ENCODE assay signal across 8 cellular contexts in the genomic region with DNA sequence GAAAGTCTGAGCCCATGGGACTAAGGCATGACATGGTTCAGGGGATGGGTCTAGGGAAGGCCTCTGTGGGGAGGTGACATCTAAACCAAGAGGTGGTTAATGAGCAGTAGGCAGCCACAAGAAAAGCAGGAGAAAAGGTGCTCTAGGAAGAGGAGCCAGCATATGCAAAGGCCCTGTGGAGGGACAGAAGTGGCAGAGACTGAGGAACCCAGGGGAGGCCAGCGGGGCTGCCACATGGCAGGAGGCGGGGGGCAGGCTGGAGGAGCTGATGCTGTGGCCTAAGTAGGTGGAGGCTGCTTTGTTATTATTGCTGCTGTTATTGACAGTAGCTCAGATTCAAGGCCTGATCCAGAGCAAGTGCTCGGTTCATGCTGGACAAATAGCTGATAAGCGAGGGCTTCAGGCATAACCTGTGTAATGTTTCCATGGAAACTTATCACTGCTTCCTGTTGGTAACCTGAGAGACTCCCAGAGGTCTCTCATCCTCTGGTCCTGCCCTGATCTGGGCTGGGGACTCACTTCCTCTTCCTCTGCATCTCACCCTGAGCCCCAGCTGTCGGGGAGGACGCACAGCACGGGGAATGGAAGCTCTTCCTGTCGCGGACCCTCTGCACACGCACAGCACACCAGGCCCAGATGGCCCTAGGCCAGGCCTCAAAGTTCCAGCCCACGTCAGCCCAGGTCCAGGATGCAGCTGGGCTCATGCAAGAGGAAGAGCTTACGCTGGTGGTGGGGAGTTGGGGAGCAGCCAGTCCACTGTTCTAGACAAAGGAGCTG.
DNase-seq lines count a peak whose midpoint lies in the region; ATAC-seq lines count a peak whose summit lies in the region.

No MANE protein-coding gene starts in this region.

- ATAC-seq in GM21390 (IDR thresholded peaks at IDR 0.05; ENCODE audit: unreplicated experiment), result peak; percentile 75
- no peak for ATAC-seq in GM18519 (IDR thresholded peaks at IDR 0.05; ENCODE audit: low FRiP score, unreplicated experiment)

- DNase-seq in DMS53 (lab: John Stamatoyannopoulos, UW) (peak; percentile 77), NCI-H2081 (lab: John Stamatoyannopoulos, UW) (peak; percentile 89 to 96), dermis blood vessel endothelial cell (peak; percentile 99), posterior vena cava (ENCODE audit: low spot score) (peak; percentile 89), kidney glomerular epithelial cell (lab: John Stamatoyannopoulos, UW) (no peak)
- DNase-seq in stimulated activated naive CD4-positive, alpha-beta T cell treated with Interleukin-2 at 50 U/mL for 16 hours (lab: John Stamatoyannopoulos, UW), result no peak

- intact Hi-C loops in posterior vena cava (cut with DNase I), result loop anchor here in 1 of 2 donors (10.0 kb wide), 1 partner anchor 59 kb away; no protein-coding TSS in a partner anchor

Comparison
In these comparisons a context has a peak if more than half of its experiments do, and no peak if none do; other contexts are left out.
1. DNase-seq: peak in DMS53 (single experiment), NCI-H2081 (2 of 2), dermis blood vessel endothelial cell (single experiment) and posterior vena cava (single experiment); none in stimulated activated naive CD4-positive, alpha-beta T cell treated with Interleukin-2 at 50 U/mL for 16 hours (single experiment) and kidney glomerular epithelial cell (single experiment).